Comparison of ENCODE assay signal across 8 cellular contexts in the genomic region with DNA sequence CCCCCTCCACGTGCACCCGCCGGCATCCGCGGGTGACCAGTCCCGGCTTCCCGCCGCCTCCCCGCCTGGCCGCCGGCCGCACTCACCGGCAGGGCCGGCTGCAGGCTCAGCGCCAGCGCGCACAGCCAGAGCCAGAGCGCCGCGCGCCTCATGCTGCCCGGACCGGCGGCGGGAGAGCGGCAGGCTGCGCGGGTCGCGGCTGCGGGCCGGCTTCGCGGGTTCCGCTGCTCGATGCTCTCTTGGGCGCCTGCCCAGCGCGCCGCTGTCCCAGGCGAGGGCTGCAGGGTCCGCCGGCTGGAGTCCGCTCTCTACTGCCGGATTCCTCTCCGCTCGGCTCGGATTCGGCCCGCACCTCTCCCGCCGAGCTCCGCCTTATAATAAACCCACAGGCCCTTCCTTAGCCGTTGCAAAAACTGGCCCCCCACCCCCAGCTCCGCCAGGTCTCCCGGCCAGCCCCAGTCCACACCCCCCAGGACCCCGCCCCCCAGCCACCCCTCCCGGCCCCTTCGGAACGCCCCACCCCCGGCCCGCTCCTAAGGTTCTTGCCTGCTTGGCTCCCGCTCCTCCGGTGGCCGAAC. TPM values are rescaled to one million over a fixed set of nuclear protein-coding genes. Genes with fewer than 3 reads are reported as not detected.
DNase-seq lines count a peak whose midpoint lies in the region; ATAC-seq, FAIRE-seq and TF ChIP-seq lines count a peak whose summit lies in the region.

A gene with protein sequence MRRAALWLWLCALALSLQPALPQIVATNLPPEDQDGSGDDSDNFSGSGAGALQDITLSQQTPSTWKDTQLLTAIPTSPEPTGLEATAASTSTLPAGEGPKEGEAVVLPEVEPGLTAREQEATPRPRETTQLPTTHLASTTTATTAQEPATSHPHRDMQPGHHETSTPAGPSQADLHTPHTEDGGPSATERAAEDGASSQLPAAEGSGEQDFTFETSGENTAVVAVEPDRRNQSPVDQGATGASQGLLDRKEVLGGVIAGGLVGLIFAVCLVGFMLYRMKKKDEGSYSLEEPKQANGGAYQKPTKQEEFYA (minus strand): TSS at position 415 of the 578 bp plus-strand sequence. CDS start 263 bp downstream, at position 152.

- H3K4me1 Mint-ChIP-seq in activated naive CD4-positive, alpha-beta T cell treated with anti-CD3 and anti-CD28 coated beads, Interleukin-2, amount 50 U/mL, for 24 hours, result no peaks in the 10 kb centered on the region
- H3K4me1 Mint-ChIP-seq in type B pancreatic cell (ENCODE audit: unreplicated experiment), result peaks cover 33% of the 10 kb centered on the region

- H3K4me3 Mint-ChIP-seq in activated naive CD4-positive, alpha-beta T cell treated with anti-CD3 and anti-CD28 coated beads, Interleukin-2, amount 50 U/mL, for 24 hours, result peak within 1 kb of the TSS; percentile 54
- H3K4me3 Mint-ChIP-seq in type B pancreatic cell, result peak within 1 kb of the TSS; percentile 87

- H3K27me3 Mint-ChIP-seq in activated naive CD4-positive, alpha-beta T cell treated with anti-CD3 and anti-CD28 coated beads, Interleukin-2, amount 50 U/mL, for 24 hours, result peaks cover 20% of the 10 kb centered on the region
- peaks cover 5% of the 10 kb centered on the region for H3K27me3 Mint-ChIP-seq in type B pancreatic cell

- DNase-seq in activated naive CD4-positive, alpha-beta T cell (lab: John Stamatoyannopoulos, UW), result no peak
- peak; percentile 32 for DNase-seq in RCC 7860 (ENCODE audit: low spot score)
- DNase-seq in ecto neural progenitor cell (ENCODE audit: low spot score), result peak; percentile 87
- peak; percentile 71 to 74 for DNase-seq in lung microvascular endothelial cell (ENCODE audit: low read depth in 2 of 2)
- no peak for DNase-seq in type B pancreatic cell (ENCODE audit: extremely low spot score, unreplicated experiment)
- DNase-seq in putamen (ENCODE audit: low spot score), result no peak

- no peak for TF ChIP-seq CTCF in type B pancreatic cell (conservative IDR thresholded peaks at IDR 0.05)

- H3K9me3 Mint-ChIP-seq in activated naive CD4-positive, alpha-beta T cell treated with anti-CD3 and anti-CD28 coated beads, Interleukin-2, amount 50 U/mL, for 24 hours, result no peaks in the 10 kb centered on the region
- H3K9me3 Mint-ChIP-seq in type B pancreatic cell, result no peaks in the 10 kb centered on the region

- no peak for FAIRE-seq in RCC 7860 (lab: Jason Lieb, UNC)

- no peak within 1 kb of the TSS for H3K27ac Mint-ChIP-seq in activated naive CD4-positive, alpha-beta T cell treated with anti-CD3 and anti-CD28 coated beads, Interleukin-2, amount 50 U/mL, for 24 hours
- peak within 1 kb of the TSS; percentile 94 for H3K27ac Mint-ChIP-seq in type B pancreatic cell

- peak; percentile 10 for ATAC-seq in HG03103 (IDR thresholded peaks at IDR 0.05; ENCODE audit: low read depth, unreplicated experiment)

- no peaks in the 10 kb centered on the region for H3K36me3 Mint-ChIP-seq in activated naive CD4-positive, alpha-beta T cell treated with anti-CD3 and anti-CD28 coated beads, Interleukin-2, amount 50 U/mL, for 24 hours
- peaks cover 16% of the 10 kb centered on the region for H3K36me3 Mint-ChIP-seq in type B pancreatic cell

RNA-seq across cellular contexts. Expression of the gene that starts here (rescaled TPM):
- total RNA-seq in lung microvascular endothelial cell, result 0.40 and 1.7 TPM in 2 replicates
- total RNA-seq in type B pancreatic cell (ENCODE audit: low replicate concordance), result 164 and 375 TPM in 2 replicates

Comparison
In these comparisons a context has a peak if more than half of its experiments do, and no peak if none do; other contexts are left out.
1. RNA of the gene that starts here (total RNA-seq): 164 to 375 TPM in type B pancreatic cell; 0.40 to 1.7 TPM in lung microvascular endothelial cell; every median in the first group is over 10 times any median in the second.
2. DNase-seq: peak in RCC 7860 (single experiment), ecto neural progenitor cell (single experiment) and lung microvascular endothelial cell (2 of 2); none in activated naive CD4-positive, alpha-beta T cell (0 of 4), type B pancreatic cell (single experiment) and putamen (single experiment).